Comparison of ENCODE assay signal across 22 cellular contexts in genomic region chr7:73845701-73846195, GRCh38. TPM values are rescaled to one million over a fixed set of nuclear protein-coding genes. Genes with fewer than 3 reads are reported as not detected.
DNase-seq lines count a peak whose midpoint lies in the region; ATAC-seq, FAIRE-seq and TF ChIP-seq lines count a peak whose summit lies in the region.
"Not testable (repeated sequence)": the region's sequence is repeated elsewhere in the genome, so short reads cannot be mapped to it uniquely, and the experiment has no call there.
"Had no signal": no experiment of that assay in that cellular context is flagged by ENCODE, and none has a peak within 500 bp of the region (broad histone marks: within the 10 kb centered on the region; RNA-seq: fewer than 3 reads in every experiment).

No MANE protein-coding gene starts in this region.

- H3K4me1 Mint-ChIP-seq in neural progenitor cell = peaks cover 11% of the 10 kb centered on the region

- not testable (repeated sequence) for H3K9ac ChIP-seq in IMR-90 (ENCODE audit: low read depth, low read length); H1 (replicated peaks in 1 of 4; ENCODE audit: extremely low read depth in 1 of 4, low read depth in 3 of 4, low read length in 3 of 4); neural progenitor cell

- H3K4me3 Mint-ChIP-seq in neural progenitor cell = not testable (repeated sequence)

- H3K9me2 ChIP-seq in DOHH2 (replicated peaks; ENCODE audit: control insufficient read depth, low read length) = not testable (repeated sequence)

- H3F3A ChIP-seq in DOHH2 (ENCODE audit: control insufficient read depth, insufficient read depth); neural progenitor cell (ENCODE audit: low read depth): not testable (repeated sequence)

- TF ChIP-seq CTCF in DOHH2 (IDR thresholded peaks at IDR 0.05; ENCODE audit: low read depth, low read length, poor library complexity, severe bottlenecking); IMR-90 (conservative IDR thresholded peaks at IDR 0.05; ENCODE audit: low read depth, low read length); H1 (IDR thresholded peaks at IDR 0.05; ENCODE audit: control extremely low read depth in 1 of 3, insufficient read depth in 1 of 3, low read depth in 1 of 3, low read length in 3 of 3); neural progenitor cell (IDR thresholded peaks at IDR 0.05); suprapubic skin (IDR thresholded peaks at IDR 0.05): not testable (repeated sequence)

- H3K36me3 ChIP-seq in DOHH2 (ENCODE audit: control insufficient read depth, low read length); IMR-90 (ENCODE audit: control insufficient read depth, insufficient read depth, low read length); H1 (ENCODE audit: control insufficient read depth in 2 of 4, insufficient read depth in 4 of 4, low read length in 3 of 4); neural progenitor cell; suprapubic skin: not testable (repeated sequence)

- H3K56ac ChIP-seq in IMR-90 (ENCODE audit: extremely low read depth, insufficient read depth, low read length); H1 (replicated peaks; ENCODE audit: insufficient read length, low read depth, low read length): not testable (repeated sequence)

- not testable (repeated sequence) for H3K36me3 Mint-ChIP-seq in neural progenitor cell

- not testable (repeated sequence) for H2BK5ac ChIP-seq in IMR-90 (ENCODE audit: low read depth, low read length, poor library complexity, severe bottlenecking)
- H2BK5ac ChIP-seq in H1 (ENCODE audit: low read depth, low read length) = 0 out of 2 replicates have a peak overlapping the region, but pooled peaks have one; percentile 5

- H2BK15ac ChIP-seq in IMR-90 (ENCODE audit: low read depth, low read length) = peak overlapping the region; percentile 65; the same call in 1 of the 3 replicates
- H2BK15ac ChIP-seq in H1 (ENCODE audit: low read length) = not testable (repeated sequence)

- ATAC-seq in IMR-90 (ENCODE audit: low read depth) = not testable (repeated sequence)

- H3K9me1 ChIP-seq in IMR-90 (ENCODE audit: insufficient read depth, low read length) = not testable (repeated sequence)

- not testable (repeated sequence) for H3K27ac ChIP-seq in DOHH2 (ENCODE audit: low read depth, low read length); IMR-90 (ENCODE audit: insufficient read depth, low read length); H1 (ENCODE audit: low read depth, low read length); neural progenitor cell
- H3K27ac ChIP-seq in suprapubic skin = peak overlapping the region; percentile 59

- not testable (repeated sequence) for H3K18ac ChIP-seq in IMR-90 (ENCODE audit: low read depth, low read length); H1 (ENCODE audit: extremely low read depth, low read length)

- H2AK9ac ChIP-seq in IMR-90 (replicated peaks; ENCODE audit: low read depth, low read length, poor library complexity) = not testable (repeated sequence)

- H3K79me1 ChIP-seq in IMR-90 (ENCODE audit: low read depth in 1 of 2, low read length in 2 of 2) = peaks cover 5 to 19% of the 10 kb centered on the region in 2 experiments
- H3K79me1 ChIP-seq in H1 (ENCODE audit: low read depth, low read length) = not testable (repeated sequence)

- H3K4me3 ChIP-seq in DOHH2 (ENCODE audit: low read length); IMR-90 (ENCODE audit: insufficient read depth, low read depth, low read length); H1 (ENCODE audit: extremely low read depth in 1 of 4, insufficient read depth in 2 of 4, low read depth in 3 of 4, low read length in 4 of 4); neural progenitor cell; suprapubic skin: not testable (repeated sequence)

- H3K23me2 ChIP-seq in H1 (ENCODE audit: low read depth, low read length) = not testable (repeated sequence)

- H2AK5ac ChIP-seq in IMR-90 (ENCODE audit: low read depth, low read length) = peak overlapping the region; percentile 76; the same call in 1 of the 2 replicates
- H2AK5ac ChIP-seq in H1 (ENCODE audit: low read depth, low read length) = not testable (repeated sequence)

- H3K27me3 Mint-ChIP-seq in neural progenitor cell (ENCODE audit: insufficient read depth, low read depth) = not testable (repeated sequence)

- intact Hi-C loops in IMR-90 (cut with micrococcal nuclease) = not testable (repeated sequence)

- POLR2A ChIA-PET in IMR-90 (lab: Charles Lee; ENCODE audit: unreplicated experiment) = not testable (repeated sequence)
- POLR2A ChIA-PET in H1 (lab: Charles Lee; ENCODE audit: partially characterized antibody) = interaction anchor here (6.3 kb wide), 1 partner anchor 15 kb away, joined by 26 read pairs; the partner anchor contains the start of gene CLDN4

- H3K79me2 ChIP-seq in DOHH2 (ENCODE audit: control insufficient read depth, low read length); H1 (ENCODE audit: control insufficient read depth in 1 of 2, insufficient read depth in 2 of 2, low read length in 2 of 2); neural progenitor cell (ENCODE audit: low read depth): not testable (repeated sequence)

- TF ChIP-seq POLR2A in IMR-90 (IDR thresholded peaks at IDR 0.05; ENCODE audit: low read depth, low read length); H1 (IDR thresholded peaks at IDR 0.05; ENCODE audit: control extremely low read depth in 1 of 2, low read depth in 2 of 2, low read length in 2 of 2); suprapubic skin (IDR thresholded peaks at IDR 0.05): not testable (repeated sequence)

- not testable (repeated sequence) for H4K20me1 ChIP-seq in DOHH2 (ENCODE audit: control insufficient read depth, insufficient read depth, low read depth, low read length); IMR-90 (ENCODE audit: insufficient read depth, low read length); H1 (replicated peaks in 1 of 2; ENCODE audit: control insufficient read depth in 1 of 2, insufficient read depth in 2 of 2, low read length in 2 of 2); neural progenitor cell (ENCODE audit: low read depth)

- not testable (repeated sequence) for FAIRE-seq in H1 (lab: Jason Lieb, UNC)

- not testable (repeated sequence) for H3K14ac ChIP-seq in IMR-90 (replicated peaks; ENCODE audit: low read depth, low read length); H1 (ENCODE audit: insufficient read length)

- H2BK12ac ChIP-seq in H1 (ENCODE audit: low read depth, low read length) = not testable (repeated sequence)

- H4K91ac ChIP-seq in IMR-90 (ENCODE audit: insufficient read depth, low read depth, low read length); H1 (replicated peaks; ENCODE audit: insufficient read length, low read length): not testable (repeated sequence)

- H3K27me3 ChIP-seq in DOHH2 (ENCODE audit: control insufficient read depth, low read length) = peaks cover 11% of the 10 kb centered on the region
- not testable (repeated sequence) for H3K27me3 ChIP-seq in IMR-90 (ENCODE audit: control insufficient read depth, insufficient read depth, low read length); H1 (replicated peaks in 1 of 4; ENCODE audit: control insufficient read depth in 3 of 4, extremely low read depth in 1 of 4, insufficient read depth in 3 of 4, low read length in 3 of 4); neural progenitor cell; suprapubic skin

- H2AFZ ChIP-seq in IMR-90 (replicated peaks; ENCODE audit: low read length, poor library complexity) = not testable (repeated sequence)
- H2AFZ ChIP-seq in H1 (ENCODE audit: low read length) (peak overlapping the region; percentile 35; the same call in 1 of the 2 replicates), neural progenitor cell (replicated peaks) (peak overlapping the region; percentile 68)

- WGBS in IMR-90 (ENCODE audit: extremely low coverage in 2 of 2, insufficient read length in 1 of 2), 2 experiments = 92% methylated on average over 4 of the region's 12 CpGs; no CpG with 5 or more reads in 1 of the 2 experiments
- WGBS in H1 (ENCODE audit: extremely low coverage in 1 of 2, insufficient coverage in 1 of 2, insufficient read length in 1 of 2, insufficient replicate concordance in 2 of 2, low coverage in 1 of 2, low lambda C conversion rate in 2 of 2, missing lambda C conversion rate in 1 of 2), 2 experiments = 80% methylated on average over 12 of the region's 12 CpGs; no CpG with 5 or more reads in 1 of the 2 experiments
- WGBS in suprapubic skin = 76% methylated on average over 12 of the region's 12 CpGs

- CTCF ChIA-PET in IMR-90 (lab: Yijun Ruan, JAX) = not testable (repeated sequence)
- CTCF ChIA-PET in H1 (lab: Charles Lee; ENCODE audit: partially characterized antibody) = interaction anchor here (7.1 kb wide), 1 partner anchor 35 kb away, joined by 61 read pairs; no protein-coding TSS in a partner anchor

- not testable (repeated sequence) for H3K9me3 Mint-ChIP-seq in neural progenitor cell

- BruUV-seq in IMR-90 (replicated peaks; lab: Mats Ljungman, UMichigan) = not testable (repeated sequence)

- peak overlapping the region in 1 of 2 experiments; percentile 15; a peak in 1 of 4 replicates for H4K8ac ChIP-seq in IMR-90 (ENCODE audit: low read depth in 2 of 2, low read length in 2 of 2)
- not testable (repeated sequence) for H4K8ac ChIP-seq in H1 (ENCODE audit: extremely low read depth, insufficient read depth, low read length)

- H2BK20ac ChIP-seq in IMR-90 (ENCODE audit: low read depth, low read length) = peak overlapping the region; percentile 48; the same call in 1 of the 2 replicates
- H2BK20ac ChIP-seq in H1 (ENCODE audit: low read length) = not testable (repeated sequence)

- not testable (repeated sequence) for H3K23ac ChIP-seq in IMR-90 (ENCODE audit: low read depth, low read length); H1 (ENCODE audit: insufficient read length)

- not testable (repeated sequence) for H3K27ac Mint-ChIP-seq in neural progenitor cell

- not testable (repeated sequence) for TF ChIP-seq EP300 in H1 (IDR thresholded peaks at IDR 0.05; ENCODE audit: borderline replicate concordance in 1 of 2, low read depth in 2 of 2, low read length in 2 of 2); suprapubic skin (IDR thresholded peaks at IDR 0.05)

- H2BK120ac ChIP-seq in IMR-90 (ENCODE audit: low read depth, low read length) = peak overlapping the region; percentile 59
- not testable (repeated sequence) for H2BK120ac ChIP-seq in H1 (replicated peaks; ENCODE audit: low read depth, low read length)

- peak overlapping the region; percentile 18 for H3K4ac ChIP-seq in IMR-90 (ENCODE audit: low read depth, low read length)
- H3K4ac ChIP-seq in H1 (replicated peaks; ENCODE audit: insufficient read length, low read depth, low read length) = not testable (repeated sequence)

- peak overlapping the region; percentile 25 for H3K4me2 ChIP-seq in DOHH2 (ENCODE audit: low read length)
- not testable (repeated sequence) for H3K4me2 ChIP-seq in IMR-90 (ENCODE audit: low read depth, low read length); H1 (ENCODE audit: insufficient read depth in 1 of 2, low read depth in 2 of 2, low read length in 2 of 2); neural progenitor cell

- not testable (repeated sequence) for H4K5ac ChIP-seq in IMR-90 (ENCODE audit: low read depth, low read length); H1 (ENCODE audit: insufficient read length, low read depth, low read length)

- in situ Hi-C loops in IMR-90 (cut with MboI; ENCODE audit: low sequenced_read_pairs) = not testable (repeated sequence)

- dilution Hi-C loops in IMR-90 (cut with HindIII; ENCODE audit: low sequenced_read_pairs, unreplicated experiment) = not testable (repeated sequence)

- TF ChIP-seq RAD21 in IMR-90 (IDR thresholded peaks at IDR 0.05; ENCODE audit: low read length); H1 (IDR thresholded peaks at IDR 0.05 in 1 of 2, conservative IDR thresholded peaks at IDR 0.05 in 1 of 2; ENCODE audit: low read depth in 2 of 2, low read length in 2 of 2): not testable (repeated sequence)

- H3K9me3 ChIP-seq in DOHH2 (ENCODE audit: control insufficient read depth, insufficient read depth, low read length); IMR-90 (ENCODE audit: control insufficient read depth, insufficient read depth, low read length); H1 (ENCODE audit: insufficient read depth in 2 of 2, low read depth in 1 of 2, low read length in 1 of 2); neural progenitor cell (ENCODE audit: low read depth); suprapubic skin: not testable (repeated sequence)

- H3K4me1 ChIP-seq in DOHH2 (ENCODE audit: control insufficient read depth, low read length) (peaks cover 21% of the 10 kb centered on the region), suprapubic skin (peaks cover 32% of the 10 kb centered on the region)
- H3K4me1 ChIP-seq in IMR-90 (ENCODE audit: control insufficient read depth, insufficient read depth, low read length); H1 (replicated peaks in 1 of 4; ENCODE audit: control insufficient read depth in 3 of 4, insufficient read depth in 4 of 4, low read length in 3 of 4); neural progenitor cell: not testable (repeated sequence)

- not testable (repeated sequence) for DNase-seq in IMR-90; H1 (ENCODE audit: low read depth in 1 of 2, low spot score in 2 of 2); neural progenitor cell (ENCODE audit: low spot score); suprapubic skin (ENCODE audit: low spot score in 2 of 2)
- peak; percentile 85 to 99 for DNase-seq in NOMO-1 (lab: John Stamatoyannopoulos, UW; ENCODE audit: unreplicated experiment in 2 of 2)
- DNase-seq in SKM-1 treated with dmso at 0.1 percent for 144 hours (lab: John Stamatoyannopoulos, UW; ENCODE audit: unreplicated experiment) = peak; percentile 43
- peak; percentile 51 for DNase-seq in kidney tubule cell (ENCODE audit: low spot score)

RNA-seq across cellular contexts. Expression of gene METTL27, which starts 3.4 kb away (rescaled TPM):
- total RNA-seq in IMR-90 (2012; rRNA removed) = 1.7 and 2.3 TPM in 2 replicates
- 4.3 and 5.2 TPM in 2 replicates for polyA plus RNA-seq in IMR-90 (2012; rRNA removed)
- 5.0 and 8.7 TPM in 2 replicates for polyA plus RNA-seq in IMR-90 (2012; cell fraction: cytosol; rRNA removed)
- polyA plus RNA-seq in IMR-90 (2012; cell fraction: nucleus; rRNA removed; ENCODE audit: low replicate concordance) = 4.1 and 6.2 TPM in 2 replicates
- 5.6 and 6.2 TPM in 2 replicates for total RNA-seq in H1 (2021; fragmentation: NEBNext Ultra II Directional; extraction: Animal tissue kit (Norgen Biotek cat#: 25700))
- 12.0 and 21.6 TPM in 2 replicates for polyA plus RNA-seq in H1 (2011; rRNA removed)
- 14.6 TPM for polyA plus RNA-seq in H1 (2011; cell fraction: cytosol; rRNA removed)
- polyA plus RNA-seq in H1 (2011; cell fraction: nucleus; rRNA removed) = 19.1 TPM
- polyA plus RNA-seq in H1 (2012, experiment 1 of 2) = 4.4 to 11.8 TPM (median 8.7 TPM) in 4 replicates
- polyA plus RNA-seq in H1 (2012, experiment 2 of 2) = 5.8 TPM
- 3.1 TPM for polyA plus RNA-seq in H1 (2013, experiment 1 of 2)
- polyA plus RNA-seq in H1 (2013, experiment 2 of 2) = 2.6 TPM
- 3.9 and 8.7 TPM in 2 replicates for polyA minus RNA-seq in H1 (2011; rRNA and poly(A)+ RNA removed)
- polyA minus RNA-seq in H1 (2011; cell fraction: cytosol; rRNA and poly(A)+ RNA removed) = 5.5 TPM
- polyA minus RNA-seq in H1 (2011; cell fraction: nucleus; rRNA and poly(A)+ RNA removed) = 14.0 TPM
- 10.5 and 12.0 TPM in 2 replicates for total RNA-seq in neural progenitor cell (ENCODE audit: low replicate concordance)
- total RNA-seq in suprapubic skin = 1 to 10 TPM in 3 of 4 donors, not detected in 1; 2.0 to 6.8 (median 2.9) TPM
- total RNA-seq: A673, mononuclear cell had no signal

RNA-seq across cellular contexts. Expression of gene CLDN4, which starts 15.0 kb away (rescaled TPM):
- total RNA-seq in IMR-90 (2012; rRNA removed) (2.9 and 3.9 TPM in 2 replicates), neural progenitor cell (ENCODE audit: low replicate concordance) (2.8 TPM in 1 of 2 replicates, not detected in the other), suprapubic skin (100 to 1,000 TPM in 3 of 4 donors, 10 to 100 TPM in 1; 82.6 to 389 (median 254) TPM)
- polyA plus RNA-seq in IMR-90 (2012; rRNA removed) (3.8 and 4.4 TPM in 2 replicates), H1 (2011; rRNA removed) (69.3 and 112 TPM in 2 replicates)
- 2.4 and 4.7 TPM in 2 replicates for polyA plus RNA-seq in IMR-90 (2012; cell fraction: cytosol; rRNA removed)
- 1.9 and 4.8 TPM in 2 replicates for polyA plus RNA-seq in IMR-90 (2012; cell fraction: nucleus; rRNA removed; ENCODE audit: low replicate concordance)
- 28.0 TPM in 2 replicates for total RNA-seq in H1 (2021; fragmentation: NEBNext Ultra II Directional; extraction: Animal tissue kit (Norgen Biotek cat#: 25700))
- polyA plus RNA-seq in H1 (2011; cell fraction: cytosol; rRNA removed) = 77.0 TPM
- polyA plus RNA-seq in H1 (2011; cell fraction: nucleus; rRNA removed) = 68.1 TPM
- 23.8 to 46.5 TPM (median 45.3 TPM) in 4 replicates for polyA plus RNA-seq in H1 (2012, experiment 1 of 2)
- 45.3 TPM for polyA plus RNA-seq in H1 (2012, experiment 2 of 2)
- polyA plus RNA-seq in H1 (2013, experiment 1 of 2) = 57.8 TPM
- polyA plus RNA-seq in H1 (2013, experiment 2 of 2) = 59.7 TPM
- polyA minus RNA-seq in H1 (2011; rRNA and poly(A)+ RNA removed) = 30.3 and 31.4 TPM in 2 replicates
- 33.1 TPM for polyA minus RNA-seq in H1 (2011; cell fraction: cytosol; rRNA and poly(A)+ RNA removed)
- 34.6 TPM for polyA minus RNA-seq in H1 (2011; cell fraction: nucleus; rRNA and poly(A)+ RNA removed)
- total RNA-seq: skeletal muscle tissue had no signal

RNA-seq across cellular contexts. Expression of gene TMEM270, which starts 15.2 kb away (rescaled TPM):
- total RNA-seq in IMR-90 (2012; rRNA removed) (not detected in 2 replicates), neural progenitor cell (ENCODE audit: low replicate concordance) (not detected in 2 replicates), suprapubic skin (not detected)
- polyA plus RNA-seq in IMR-90 (2012; rRNA removed) (0.17 TPM in 1 of 2 replicates, not detected in the other), H1 (2011; rRNA removed) (0.26 and 0.33 TPM in 2 replicates)
- 0.19 TPM in 1 of 2 replicates, not detected in the other for polyA plus RNA-seq in IMR-90 (2012; cell fraction: cytosol; rRNA removed)
- polyA plus RNA-seq in IMR-90 (2012; cell fraction: nucleus; rRNA removed; ENCODE audit: low replicate concordance) = not detected in 2 replicates
- total RNA-seq in H1 (2021; fragmentation: NEBNext Ultra II Directional; extraction: Animal tissue kit (Norgen Biotek cat#: 25700)) = not detected in 2 replicates
- polyA plus RNA-seq in H1 (2011; cell fraction: cytosol; rRNA removed) = not detected
- not detected for polyA plus RNA-seq in H1 (2011; cell fraction: nucleus; rRNA removed)
- 0.23 TPM in 1 of 4 replicates, not detected in the others for polyA plus RNA-seq in H1 (2012, experiment 1 of 2)
- not detected for polyA plus RNA-seq in H1 (2012, experiment 2 of 2)
- polyA plus RNA-seq in H1 (2013, experiment 1 of 2) = 0.16 TPM
- not detected for polyA plus RNA-seq in H1 (2013, experiment 2 of 2)
- not detected in 2 replicates for polyA minus RNA-seq in H1 (2011; rRNA and poly(A)+ RNA removed)
- not detected for polyA minus RNA-seq in H1 (2011; cell fraction: cytosol; rRNA and poly(A)+ RNA removed)
- polyA minus RNA-seq in H1 (2011; cell fraction: nucleus; rRNA and poly(A)+ RNA removed) = not detected
- total RNA-seq: A673; activated CD4-positive, alpha-beta T cell treated with anti-CD3 and anti-CD28 coated beads for 36 hours; activated naive CD8-positive, alpha-beta T cell treated with anti-CD3 and anti-CD28 coated beads, Interleukin-2, amount 10 ng/mL, durations not matched to agents 7 days and 5 days; Caco-2; endothelial cell of umbilical vein; heart left ventricle; left lobe of liver; LHCN-M2; mononuclear cell; PC-3; SJCRH30; skeletal muscle tissue had no signal
- polyA plus RNA-seq: BJ, endothelial cell of umbilical vein, heart left ventricle, neural cell had no signal
